9 cellular contexts compared by ENCODE assay signal in genomic region chr11:57778318-57779037, GRCh38. TPM values are rescaled to one million over a fixed set of nuclear protein-coding genes. Genes with fewer than 3 reads are reported as not detected.
DNase-seq lines count a peak whose midpoint lies in the region; ATAC-seq, FAIRE-seq and TF ChIP-seq lines count a peak whose summit lies in the region.
"Had no signal": no experiment of that assay in that cellular context is flagged by ENCODE, and none has a peak within 500 bp of the region (broad histone marks: within the 10 kb centered on the region; RNA-seq: fewer than 3 reads in every experiment).

No MANE protein-coding gene starts in this region.

- H3K4me3 Mint-ChIP-seq in CD14-positive monocyte, result no peak overlapping the region

- intact Hi-C loops in transverse colon (cut with DNase I; ENCODE audit: low total_unique reads), result no loop called here
- intact Hi-C loops in CD14-positive monocyte (cut with micrococcal nuclease), result no loop called here

- H3K36me3 ChIP-seq in GM23248 (ENCODE audit: low read depth), result 0 out of 2 replicates have a peak, but pooled peaks cover 3% of the 10 kb centered on the region
- no peaks in the 10 kb centered on the region for H3K36me3 ChIP-seq in H1 (ENCODE audit: control insufficient read depth in 2 of 4, insufficient read depth in 4 of 4, low read length in 3 of 4)
- H3K36me3 ChIP-seq in transverse colon, result no peaks in the 10 kb centered on the region

- POLR2A ChIA-PET in H1 (lab: Charles Lee; ENCODE audit: partially characterized antibody), result interaction anchor here (0.5 to 14.4 kb wide), 22 partner anchors 8 to 1149 kb away, joined by 3 to 329 read pairs (median 4); partner anchors contain the start of genes BTBD18, CTNND1, MED19 and SELENOH

- peak in 1 of 2 experiments; percentile 0; a peak in 1 of 4 replicates for TF ChIP-seq RAD21 in H1 (IDR thresholded peaks at IDR 0.05 in 1 of 2, conservative IDR thresholded peaks at IDR 0.05 in 1 of 2; ENCODE audit: low read depth in 2 of 2, low read length in 2 of 2)

- H3K23ac ChIP-seq in H1 (ENCODE audit: insufficient read length), result no peak overlapping the region

- no peak overlapping the region for H2BK120ac ChIP-seq in H1 (replicated peaks; ENCODE audit: low read depth, low read length)

- no peak for ATAC-seq in HG03521 (IDR thresholded peaks at IDR 0.05; ENCODE audit: unreplicated experiment)

- TF ChIP-seq EP300 in H1 (IDR thresholded peaks at IDR 0.05; ENCODE audit: borderline replicate concordance in 1 of 2, low read depth in 2 of 2, low read length in 2 of 2) (0 out of 3 replicates have a peak, but pooled peaks of 1 of the 2 experiments have one; percentile 19), transverse colon (IDR thresholded peaks at IDR 0.05; ENCODE audit: low read depth) (no peak)

- TF ChIP-seq CTCF in H1 (IDR thresholded peaks at IDR 0.05; ENCODE audit: control extremely low read depth in 1 of 3, insufficient read depth in 1 of 3, low read depth in 1 of 3, low read length in 3 of 3) (no peak), transverse colon (IDR thresholded peaks at IDR 0.05) (no peak), CD14-positive monocyte (IDR thresholded peaks at IDR 0.05) (no peak)

- H3K56ac ChIP-seq in H1 (replicated peaks; ENCODE audit: insufficient read length, low read depth, low read length), result peak overlapping the region; percentile 7

- peaks cover 28 to 37% of the 10 kb centered on the region in 2 donors for H3K36me3 Mint-ChIP-seq in CD14-positive monocyte

- H3K23me2 ChIP-seq in H1 (ENCODE audit: low read depth, low read length), result no peaks in the 10 kb centered on the region

- peak overlapping the region; percentile 98 for H2BK12ac ChIP-seq in H1 (ENCODE audit: low read depth, low read length)

- H3K4me1 Mint-ChIP-seq in CD14-positive monocyte, result peaks cover 66% of the 10 kb centered on the region

- peaks cover 6% of the 10 kb centered on the region for H3K79me1 ChIP-seq in H1 (ENCODE audit: low read depth, low read length)

- peak overlapping the region; percentile 47; the same call in 1 of the 2 replicates for H4K8ac ChIP-seq in H1 (ENCODE audit: extremely low read depth, insufficient read depth, low read length)

- peak overlapping the region; percentile 28 for H4K5ac ChIP-seq in H1 (ENCODE audit: insufficient read length, low read depth, low read length)

- peak overlapping the region; percentile 87 for H3K4me2 ChIP-seq in GM23248 (ENCODE audit: unreplicated experiment)
- peak overlapping the region; percentile 55 to 63 for H3K4me2 ChIP-seq in H1 (ENCODE audit: insufficient read depth in 1 of 2, low read depth in 2 of 2, low read length in 2 of 2)

- no peak overlapping the region for H2AFZ ChIP-seq in GM23248
- no peak overlapping the region for H2AFZ ChIP-seq in H1 (ENCODE audit: low read length)

- H3K18ac ChIP-seq in H1 (ENCODE audit: extremely low read depth, low read length), result peak overlapping the region; percentile 73

- H3K14ac ChIP-seq in H1 (ENCODE audit: insufficient read length), result no peak overlapping the region

- H4K20me1 ChIP-seq in GM23248 (ENCODE audit: insufficient read depth) (peaks cover 35% of the 10 kb centered on the region; the same call in 1 of the 2 replicates), H1 (replicated peaks in 1 of 2; ENCODE audit: control insufficient read depth in 1 of 2, insufficient read depth in 2 of 2, low read length in 2 of 2) (peaks cover 3 to 15% of the 10 kb centered on the region in 2 experiments)

- peaks cover 97% of the 10 kb centered on the region for H3K79me2 ChIP-seq in GM23248 (ENCODE audit: insufficient read depth)
- H3K79me2 ChIP-seq in H1 (ENCODE audit: control insufficient read depth in 1 of 2, insufficient read depth in 2 of 2, low read length in 2 of 2), result peaks cover 31 to 94% of the 10 kb centered on the region in 2 experiments

- peaks cover 60% of the 10 kb centered on the region for H3F3A ChIP-seq in GM23248 (ENCODE audit: insufficient read depth)

- H3K9me3 ChIP-seq in GM23248 (ENCODE audit: low read depth), result no peaks in the 10 kb centered on the region
- no peaks in the 10 kb centered on the region for H3K9me3 ChIP-seq in H1 (ENCODE audit: insufficient read depth in 2 of 2, low read depth in 1 of 2, low read length in 1 of 2)
- no peaks in the 10 kb centered on the region for H3K9me3 ChIP-seq in transverse colon

- H3K27ac ChIP-seq in GM23248, result peak overlapping the region; percentile 93
- H3K27ac ChIP-seq in H1 (ENCODE audit: low read depth, low read length), result peak overlapping the region; percentile 89
- peak overlapping the region; percentile 93 to 95 (median 94) for H3K27ac ChIP-seq in transverse colon

- no peaks in the 10 kb centered on the region for H3K27me3 Mint-ChIP-seq in CD14-positive monocyte (ENCODE audit: low read depth in 3 of 3)

- H3K4me3 ChIP-seq in GM23248 (peak overlapping the region; percentile 58), H1 (ENCODE audit: extremely low read depth in 1 of 4, insufficient read depth in 2 of 4, low read depth in 3 of 4, low read length in 4 of 4) (peak overlapping the region in 3 of 4 experiments; percentile 5 to 39 (median 16); a peak in 4 of 8 replicates), transverse colon (peak overlapping the region in 3 of 4 donors; percentile 4 to 37 (median 14))

- DNase-seq in GM23248 (peak; percentile 92), NCI-H82 treated with DMSO at 0.1 percent for 48 hours (lab: John Stamatoyannopoulos, UW; ENCODE audit: unreplicated experiment) (peak; percentile 37), H1 (ENCODE audit: low read depth in 1 of 2, low spot score in 2 of 2) (peak; percentile 71 to 79), lung microvascular endothelial cell (ENCODE audit: low read depth in 2 of 2) (peak; percentile 96 to 99), transverse colon (peak; percentile 92), CD14-positive monocyte (ENCODE audit: low spot score) (no peak)
- no peak for DNase-seq in activated CD4-positive, alpha-beta T cell treated with anti-CD3 and anti-CD28 coated beads for 4 hours

- H3K9me3 Mint-ChIP-seq in CD14-positive monocyte, result peaks cover 0 to 2% (median 0%) of the 10 kb centered on the region in 7 donors

- H4K91ac ChIP-seq in H1 (replicated peaks; ENCODE audit: insufficient read length, low read length), result peak overlapping the region; percentile 9

- TF ChIP-seq POLR2A in H1 (IDR thresholded peaks at IDR 0.05; ENCODE audit: control extremely low read depth in 1 of 2, low read depth in 2 of 2, low read length in 2 of 2), result peak; percentile 83 to 91
- peak; percentile 60 for TF ChIP-seq POLR2A in transverse colon (IDR thresholded peaks at IDR 0.05)

- H2BK5ac ChIP-seq in H1 (ENCODE audit: low read depth, low read length), result peak overlapping the region; percentile 86

- H3K27me3 ChIP-seq in GM23248 (replicated peaks; ENCODE audit: insufficient read depth), result no peaks in the 10 kb centered on the region
- no peaks in the 10 kb centered on the region for H3K27me3 ChIP-seq in H1 (replicated peaks in 1 of 4; ENCODE audit: control insufficient read depth in 3 of 4, extremely low read depth in 1 of 4, insufficient read depth in 3 of 4, low read length in 3 of 4)
- H3K27me3 ChIP-seq in transverse colon, result no peaks in the 10 kb centered on the region

- peak overlapping the region; percentile 53 for H2AK5ac ChIP-seq in H1 (ENCODE audit: low read depth, low read length)

- H3K9ac ChIP-seq in GM23248 (peak overlapping the region; percentile 79), H1 (replicated peaks in 1 of 4; ENCODE audit: extremely low read depth in 1 of 4, low read depth in 3 of 4, low read length in 3 of 4) (peak overlapping the region in 3 of 4 experiments; percentile 56 to 64 (median 59); a peak in 6 of 7 replicates)

- H3K4me1 ChIP-seq in GM23248 (ENCODE audit: insufficient read depth), result peaks cover 55% of the 10 kb centered on the region
- peaks cover 23 to 44% (median 38%) of the 10 kb centered on the region in 4 experiments for H3K4me1 ChIP-seq in H1 (replicated peaks in 1 of 4; ENCODE audit: control insufficient read depth in 3 of 4, insufficient read depth in 4 of 4, low read length in 3 of 4)
- H3K4me1 ChIP-seq in transverse colon, result peaks cover 88 to 100% (median 97%) of the 10 kb centered on the region in 4 donors

- FAIRE-seq in H1 (lab: Jason Lieb, UNC), result peak; percentile 85
- FAIRE-seq: TTC549 had no signal

- no peak overlapping the region for H3K4ac ChIP-seq in H1 (replicated peaks; ENCODE audit: insufficient read length, low read depth, low read length)

- in situ Hi-C loops in GM23248 (cut with MboI), result no loop called here
- in situ Hi-C loops in transverse colon (cut with MboI; ENCODE audit: low pct_ligation_motif_present in 1 of 4, low pct_unique_long_range_greater_than_20kb in 1 of 4, low sequenced_read_pairs in 3 of 4), result no loop called here

- no peak overlapping the region for H2BK15ac ChIP-seq in H1 (ENCODE audit: low read length)

- H3K9me2 ChIP-seq in GM23248 (ENCODE audit: insufficient read depth), result no peaks in the 10 kb centered on the region

- WGBS in GM23248 (ENCODE audit: low coverage in 1 of 2, low lambda C conversion rate in 2 of 2, missing lambda C conversion rate in 2 of 2), 2 experiments, result 0 to 4% methylated on average over 6 of the region's 6 CpGs
- 25% methylated on average over 6 of the region's 6 CpGs; no CpG with 5 or more reads in 1 of the 2 experiments for WGBS in H1 (ENCODE audit: extremely low coverage in 1 of 2, insufficient coverage in 1 of 2, insufficient read length in 1 of 2, insufficient replicate concordance in 2 of 2, low coverage in 1 of 2, low lambda C conversion rate in 2 of 2, missing lambda C conversion rate in 1 of 2), 2 experiments
- WGBS in transverse colon (ENCODE audit: low coverage in 1 of 2), 2 donors, result 14 to 15% methylated on average over 3 to 6 of the region's 6 CpGs

- no peak overlapping the region; the same call in none of the 2 replicates for H2BK20ac ChIP-seq in H1 (ENCODE audit: low read length)

- H3K27ac Mint-ChIP-seq in CD14-positive monocyte, result peak overlapping the region in 3 of 7 donors; percentile 8 to 49 (median 27)

- CTCF ChIA-PET in H1 (lab: Charles Lee; ENCODE audit: partially characterized antibody), result interaction anchor here (0.6 to 9.6 kb wide), 11 partner anchors 8 to 1372 kb away, joined by 3 to 86 read pairs (median 4); partner anchors contain the start of genes BTBD18 and CTNND1

RNA-seq across cellular contexts. Expression of gene CTNND1, which starts 16.9 kb away (rescaled TPM):
- total RNA-seq in GM23248 (2014; rRNA removed; shearing (Covaris generic)), result 94.2 and 101 TPM in 2 replicates
- polyA plus RNA-seq in GM23248 (2016; fragmentation: Nextera tagmentation; extraction: Ambion mirVana), result 64.5 and 66.9 TPM in 2 replicates
- total RNA-seq in H1 (2021; fragmentation: NEBNext Ultra II Directional; extraction: Animal tissue kit (Norgen Biotek cat#: 25700)), result 164 and 167 TPM in 2 replicates
- 91.9 and 97.8 TPM in 2 replicates for polyA plus RNA-seq in H1 (2011; rRNA removed)
- polyA plus RNA-seq in H1 (2011; cell fraction: cytosol; rRNA removed), result 119 TPM
- polyA plus RNA-seq in H1 (2011; cell fraction: nucleus; rRNA removed), result 203 TPM
- 98.0 to 128 TPM (median 110 TPM) in 4 replicates for polyA plus RNA-seq in H1 (2012, experiment 1 of 2)
- polyA plus RNA-seq in H1 (2012, experiment 2 of 2), result 19.8 TPM
- 77.4 TPM for polyA plus RNA-seq in H1 (2013, experiment 1 of 2)
- 75.8 TPM for polyA plus RNA-seq in H1 (2013, experiment 2 of 2)
- 479 and 501 TPM in 2 replicates for polyA minus RNA-seq in H1 (2011; rRNA and poly(A)+ RNA removed)
- 156 TPM for polyA minus RNA-seq in H1 (2011; cell fraction: cytosol; rRNA and poly(A)+ RNA removed)
- 148 TPM for polyA minus RNA-seq in H1 (2011; cell fraction: nucleus; rRNA and poly(A)+ RNA removed)
- 174 and 212 TPM in 2 replicates for total RNA-seq in lung microvascular endothelial cell
- 100 to 1,000 TPM; 165 to 415 (median 374) TPM for total RNA-seq in transverse colon
- polyA plus RNA-seq in CD14-positive monocyte, result 10 to 100 TPM; 10.8 to 13.7 TPM

RNA-seq across cellular contexts. Expression of gene BTBD18, which starts 26.9 kb away (rescaled TPM):
- total RNA-seq in GM23248 (2014; rRNA removed; shearing (Covaris generic)), result not detected in 2 replicates
- 0.10 TPM in 1 of 2 replicates, not detected in the other for polyA plus RNA-seq in GM23248 (2016; fragmentation: Nextera tagmentation; extraction: Ambion mirVana)
- not detected in 2 replicates for total RNA-seq in H1 (2021; fragmentation: NEBNext Ultra II Directional; extraction: Animal tissue kit (Norgen Biotek cat#: 25700))
- polyA plus RNA-seq in H1 (2011; rRNA removed), result 0.03 TPM in 2 replicates
- polyA plus RNA-seq in H1 (2011; cell fraction: cytosol; rRNA removed), result 0.03 TPM
- polyA plus RNA-seq in H1 (2011; cell fraction: nucleus; rRNA removed), result 0.07 TPM
- 0.10 to 0.19 TPM (median 0.14 TPM) in 4 replicates for polyA plus RNA-seq in H1 (2012, experiment 1 of 2)
- not detected for polyA plus RNA-seq in H1 (2012, experiment 2 of 2)
- 0.02 TPM for polyA plus RNA-seq in H1 (2013, experiment 1 of 2)
- 0.02 TPM for polyA plus RNA-seq in H1 (2013, experiment 2 of 2)
- polyA minus RNA-seq in H1 (2011; rRNA and poly(A)+ RNA removed), result 0.16 TPM in 1 of 2 replicates, not detected in the other
- polyA minus RNA-seq in H1 (2011; cell fraction: cytosol; rRNA and poly(A)+ RNA removed), result not detected
- polyA minus RNA-seq in H1 (2011; cell fraction: nucleus; rRNA and poly(A)+ RNA removed), result not detected
- not detected in 2 replicates for total RNA-seq in lung microvascular endothelial cell
- total RNA-seq in transverse colon, result not detected
- polyA plus RNA-seq in CD14-positive monocyte, result under 1 TPM in 1 of 2 donors, not detected in 1; 0.10 TPM

RNA-seq across cellular contexts. Expression of gene SELENOH, which starts 37.2 kb away (rescaled TPM):
- 96.6 and 123 TPM in 2 replicates for total RNA-seq in GM23248 (2014; rRNA removed; shearing (Covaris generic))
- 181 and 184 TPM in 2 replicates for polyA plus RNA-seq in GM23248 (2016; fragmentation: Nextera tagmentation; extraction: Ambion mirVana)
- 242 and 243 TPM in 2 replicates for total RNA-seq in H1 (2021; fragmentation: NEBNext Ultra II Directional; extraction: Animal tissue kit (Norgen Biotek cat#: 25700))
- polyA plus RNA-seq in H1 (2011; rRNA removed), result 264 and 326 TPM in 2 replicates
- 291 TPM for polyA plus RNA-seq in H1 (2011; cell fraction: cytosol; rRNA removed)
- polyA plus RNA-seq in H1 (2011; cell fraction: nucleus; rRNA removed), result 115 TPM
- polyA plus RNA-seq in H1 (2012, experiment 1 of 2), result 203 to 240 TPM (median 210 TPM) in 4 replicates
- 474 TPM for polyA plus RNA-seq in H1 (2012, experiment 2 of 2)
- 350 TPM for polyA plus RNA-seq in H1 (2013, experiment 1 of 2)
- polyA plus RNA-seq in H1 (2013, experiment 2 of 2), result 357 TPM
- polyA minus RNA-seq in H1 (2011; rRNA and poly(A)+ RNA removed), result 11.8 and 12.3 TPM in 2 replicates
- polyA minus RNA-seq in H1 (2011; cell fraction: cytosol; rRNA and poly(A)+ RNA removed), result 44.0 TPM
- 61.7 TPM for polyA minus RNA-seq in H1 (2011; cell fraction: nucleus; rRNA and poly(A)+ RNA removed)
- 66.3 and 73.8 TPM in 2 replicates for total RNA-seq in lung microvascular endothelial cell
- total RNA-seq in transverse colon, result 100 to 1,000 TPM in 2 of 4 donors, 10 to 100 TPM in 2; 78.2 to 117 (median 102) TPM
- polyA plus RNA-seq in CD14-positive monocyte, result 100 to 1,000 TPM; 206 to 260 TPM

Comparison
In these comparisons a context has a peak if more than half of its experiments do, and no peak if none do; other contexts are left out.
1. DNase-seq: peak in GM23248 (single experiment), NCI-H82 treated with DMSO at 0.1 percent for 48 hours (single experiment), H1 (2 of 2), lung microvascular endothelial cell (2 of 2) and transverse colon (single experiment); none in CD14-positive monocyte (single experiment) and activated CD4-positive, alpha-beta T cell treated with anti-CD3 and anti-CD28 coated beads for 4 hours (0 of 2).
2. Peak in every context shown above with its lines, with median percentiles within 50 percentile points of each other: H3K27ac ChIP-seq and H3K4me3 ChIP-seq.